Comparison of ENCODE assay signal across 11 cellular contexts in genomic region chr14:64952598-64953309, GRCh38. TPM values are rescaled to one million over a fixed set of nuclear protein-coding genes. Genes with fewer than 3 reads are reported as not detected.
DNase-seq lines count a peak whose midpoint lies in the region; ATAC-seq and TF ChIP-seq lines count a peak whose summit lies in the region.
"Had no signal": no experiment of that assay in that cellular context is flagged by ENCODE, and none has a peak within 500 bp of the region (broad histone marks: within the 10 kb centered on the region; RNA-seq: fewer than 3 reads in every experiment).

No MANE protein-coding gene starts in this region.

- peak overlapping the region in 10 of 11 experiments; percentile 4 to 60 (median 40); a peak in 16 of 22 replicates for H3K27ac ChIP-seq in BLaER1 treated with 17β-estradiol and CSF1 and Interleukin-3, amounts not matched to agents 10 nM and 100 nM
- no peak overlapping the region for H3K27ac ChIP-seq in CD4-positive, alpha-beta T cell (ENCODE audit: low read depth, low read length)

- peak; percentile 24 for TF ChIP-seq CTCF in epithelial cell of proximal tubule (conservative IDR thresholded peaks at IDR 0.05; ENCODE audit: low read depth, low read length)
- TF ChIP-seq CTCF in CD4-positive, alpha-beta T cell (IDR thresholded peaks at IDR 0.05): no peak

- intact Hi-C loops in CD4-positive, alpha-beta T cell (cut with DNase I, micrococcal nuclease): no loop called here

- POLR2A ChIA-PET in CD4-positive, alpha-beta T cell (lab: Charles Lee): no interaction called here

- no peak overlapping the region for H3K4me3 Mint-ChIP-seq in CD4-positive, alpha-beta T cell

- peaks cover 27 to 77% (median 55%) of the 10 kb centered on the region in 11 experiments; a peak in 21 of 22 replicates for H3K36me3 ChIP-seq in BLaER1 treated with 17β-estradiol and CSF1 and Interleukin-3, amounts not matched to agents 10 nM and 100 nM

- peaks cover 19 to 34% (median 25%) of the 10 kb centered on the region in 10 experiments for H3K4me1 ChIP-seq in BLaER1 treated with 17β-estradiol and CSF1 and Interleukin-3, amounts not matched to agents 10 nM and 100 nM

- H4K20me1 ChIP-seq in BLaER1 treated with 17β-estradiol and CSF1 and Interleukin-3, amounts not matched to agents 10 nM and 100 nM: peaks cover 0 to 38% (median 6%) of the 10 kb centered on the region in 11 experiments; a peak in 8 of 22 replicates

- H3K27me3 Mint-ChIP-seq in CD4-positive, alpha-beta T cell: no peaks in the 10 kb centered on the region

- CTCF ChIA-PET in CD4-positive, alpha-beta T cell (lab: Charles Lee): no interaction called here

- peaks cover 11% of the 10 kb centered on the region for H3K4me1 Mint-ChIP-seq in CD4-positive, alpha-beta T cell (ENCODE audit: low read depth)

- no peaks in the 10 kb centered on the region for H3K9me3 Mint-ChIP-seq in CD4-positive, alpha-beta T cell

- peak overlapping the region; percentile 21 to 82 (median 65); a peak in 21 of 22 replicates for H3K4me2 ChIP-seq in BLaER1 treated with 17β-estradiol and CSF1 and Interleukin-3, amounts not matched to agents 10 nM and 100 nM

- no peak for DNase-seq in epithelial cell of proximal tubule (ENCODE audit: low read depth)
- DNase-seq in cerebellum (ENCODE audit: low spot score): no peak
- DNase-seq in foreskin melanocyte: no peak
- DNase-seq in CD4-positive, alpha-beta T cell: no peak
- DNase-seq: activated naive CD4-positive, alpha-beta T cell treated with Interleukin-2 at 50 U/mL for 16 hours; SHP77 treated with DMSO at 0.1 percent for 48 hours; small intestine had no signal

- no peaks in the 10 kb centered on the region for H3K27me3 ChIP-seq in BLaER1 treated with 17β-estradiol and CSF1 and Interleukin-3, amounts not matched to agents 10 nM and 100 nM
- H3K27me3 ChIP-seq in CD4-positive, alpha-beta T cell (ENCODE audit: control insufficient read depth, insufficient read depth, low read length): no peaks in the 10 kb centered on the region

- ATAC-seq in GM18907 (IDR thresholded peaks at IDR 0.05; ENCODE audit: unreplicated experiment): peak; percentile 54
- ATAC-seq in HG03521 (IDR thresholded peaks at IDR 0.05; ENCODE audit: unreplicated experiment): peak; percentile 41
- ATAC-seq in GM21576 (IDR thresholded peaks at IDR 0.05; ENCODE audit: unreplicated experiment): no peak
- no peak for ATAC-seq in CD4-positive, alpha-beta T cell (ENCODE audit: poor library complexity)

- H3K9me3 ChIP-seq in BLaER1 treated with 17β-estradiol and CSF1 and Interleukin-3, amounts not matched to agents 10 nM and 100 nM (replicated peaks in 1 of 11): no peaks in the 10 kb centered on the region
- H3K9me3 ChIP-seq in CD4-positive, alpha-beta T cell (ENCODE audit: control insufficient read depth, low read length): no peaks in the 10 kb centered on the region

- 0 out of 20 replicates have a peak overlapping the region, but pooled peaks of 1 of the 10 experiments have one; percentile 13 for H3K4me3 ChIP-seq in BLaER1 treated with 17β-estradiol and CSF1 and Interleukin-3, amounts not matched to agents 10 nM and 100 nM
- no peak overlapping the region for H3K4me3 ChIP-seq in epithelial cell of proximal tubule (ENCODE audit: low read depth, low read length)

- H3K9ac ChIP-seq in BLaER1 treated with 17β-estradiol and CSF1 and Interleukin-3, amounts not matched to agents 10 nM and 100 nM: peak overlapping the region in 6 of 11 experiments; percentile 7 to 51 (median 24); a peak in 5 of 22 replicates

- peaks cover 20% of the 10 kb centered on the region for H3K36me3 Mint-ChIP-seq in CD4-positive, alpha-beta T cell (ENCODE audit: low read depth)

- no peak overlapping the region for H3K27ac Mint-ChIP-seq in CD4-positive, alpha-beta T cell

RNA-seq across cellular contexts. Expression of gene GPX2, which starts 10.2 kb away (rescaled TPM):
- not detected in 2 replicates for total RNA-seq in epithelial cell of proximal tubule
- not detected for total RNA-seq in cerebellum
- not detected for total RNA-seq in CD4-positive, alpha-beta T cell

RNA-seq across cellular contexts. Expression of gene RAB15, which starts 19.4 kb away (rescaled TPM):
- total RNA-seq in epithelial cell of proximal tubule: 12.9 and 21.2 TPM in 2 replicates
- 27.3 TPM for total RNA-seq in cerebellum
- 1 to 10 TPM; 2.6 to 3.8 TPM for total RNA-seq in CD4-positive, alpha-beta T cell

RNA-seq across cellular contexts. Expression of gene FNTB, which starts 33.9 kb away (rescaled TPM):
- 16.6 and 21.0 TPM in 2 replicates for total RNA-seq in epithelial cell of proximal tubule
- total RNA-seq in cerebellum: 17.7 TPM
- 1 to 10 TPM; 7.5 to 7.9 TPM for total RNA-seq in CD4-positive, alpha-beta T cell

RNA-seq across cellular contexts. Expression of gene CHURC1, which starts 38.5 kb away (rescaled TPM):
- 35.2 and 92.7 TPM in 2 replicates for total RNA-seq in epithelial cell of proximal tubule
- total RNA-seq in cerebellum: 43.0 TPM
- 10 to 100 TPM; 50.1 to 54.0 TPM for total RNA-seq in CD4-positive, alpha-beta T cell

Comparison
In these comparisons a context has a peak if more than half of its experiments do, and no peak if none do; other contexts are left out.
1. ATAC-seq: peak in GM18907 (single experiment) and HG03521 (single experiment); none in GM21576 (single experiment) and CD4-positive, alpha-beta T cell (single experiment).